1 cellular context compared by ENCODE assay signal in genomic region chr4:48268956-48269860, GRCh38.
TF ChIP-seq lines count a peak whose summit lies in the region.

TEC (minus strand) TSS chr4:48269838; CDS start chr4:48228614, 41,224 bp downstream.

TF ChIP-seq in HepG2, 621 proteins besides CTCF, POLR2A, EP300 and RAD21 (continued from another document and continues in another):
- TF ChIP-seq ZNF687 (CRISPR knock-in tag; IDR thresholded peaks at IDR 0.05) (peak; percentile 72), PHF5A (CRISPR knock-in tag; IDR thresholded peaks at IDR 0.05; ENCODE audit: low read depth, unreplicated experiment) (no peak), ZNF7 (CRISPR knock-in tag; IDR thresholded peaks at IDR 0.05) (no peak), ARNTL (CRISPR knock-in tag; IDR thresholded peaks at IDR 0.05) (0 out of 2 replicates have a peak, but pooled peaks have one; percentile 8), ZNF761 (CRISPR knock-in tag; conservative IDR thresholded peaks at IDR 0.05) (no peak), ZNF704 (CRISPR knock-in tag; IDR thresholded peaks at IDR 0.05; ENCODE audit: borderline replicate concordance) (no peak), GRHL1 (CRISPR knock-in tag; conservative IDR thresholded peaks at IDR 0.05) (no peak), ZNF12 (CRISPR knock-in tag; IDR thresholded peaks at IDR 0.05) (no peak), FOSL1 (CRISPR knock-in tag; IDR thresholded peaks at IDR 0.05; ENCODE audit: borderline replicate concordance) (no peak), KDM3A (CRISPR knock-in tag; IDR thresholded peaks at IDR 0.05; ENCODE audit: low read depth) (0 out of 2 replicates have a peak, but pooled peaks have one; percentile 21), SP1 (IDR thresholded peaks at IDR 0.05) (no peak), SP1 (CRISPR knock-in tag; IDR thresholded peaks at IDR 0.05) (no peak), CSRNP1 (CRISPR knock-in tag; IDR thresholded peaks at IDR 0.05) (peak; percentile 76), SRSF1 (optimal IDR thresholded peaks at IDR 0.05; ENCODE audit: low read depth, low read length) (no peak), HMG20B (CRISPR knock-in tag; conservative IDR thresholded peaks at IDR 0.05) (no peak), ZNF570 (CRISPR knock-in tag; IDR thresholded peaks at IDR 0.05; ENCODE audit: borderline replicate concordance) (no peak), ZNF362 (CRISPR knock-in tag; IDR thresholded peaks at IDR 0.05; ENCODE audit: borderline replicate concordance) (no peak), RERE (CRISPR knock-in tag; IDR thresholded peaks at IDR 0.05; ENCODE audit: low read depth) (no peak), ZNF354B (CRISPR knock-in tag; IDR thresholded peaks at IDR 0.05) (no peak), ZBTB4 (CRISPR knock-in tag; IDR thresholded peaks at IDR 0.05; ENCODE audit: borderline replicate concordance) (no peak), ZNF646 (CRISPR knock-in tag; IDR thresholded peaks at IDR 0.05) (no peak; the same call in 1 of the 2 replicates), FOXA1 (IDR thresholded peaks at IDR 0.05) (no peak), FOXA1 (CRISPR knock-in tag; IDR thresholded peaks at IDR 0.05) (no peak), ATF4 (CRISPR knock-in tag; IDR thresholded peaks at IDR 0.05) (no peak), ZC3H4 (CRISPR knock-in tag; IDR thresholded peaks at IDR 0.05; ENCODE audit: borderline replicate concordance) (no peak), HDAC6 (IDR thresholded peaks at IDR 0.05; ENCODE audit: low read depth, low read length) (no peak)
